15 cellular contexts compared by ENCODE assay signal in genomic region chr7:120089968-120090367, GRCh38.
DNase-seq lines count a peak whose midpoint lies in the region; ATAC-seq and TF ChIP-seq lines count a peak whose summit lies in the region.
"Had no signal": no experiment of that assay in that cellular context is flagged by ENCODE, and none has a peak within 500 bp of the region (broad histone marks: within the 10 kb centered on the region; RNA-seq: fewer than 3 reads in every experiment).

No MANE protein-coding gene starts in this region.

- no peak for TF ChIP-seq POLR2A in gastroesophageal sphincter (IDR thresholded peaks at IDR 0.05)

- H3K36me3 ChIP-seq in gastroesophageal sphincter = no peaks in the 10 kb centered on the region
- H3K36me3 ChIP-seq: SJSA1 had no signal

- no peaks in the 10 kb centered on the region for H3K27me3 Mint-ChIP-seq in activated CD4-positive, alpha-beta T cell treated with anti-CD3 and anti-CD28 coated beads for 36 hours
- H3K27me3 Mint-ChIP-seq: stimulated activated naive B cell treated with anti-CD40 and anti-IgM and Interleukin-4, amounts not matched to agents 10 μg/mL and 1 μg/mL and 100 μg/mL, for 72 hours had no signal

- H3K27ac ChIP-seq in gastroesophageal sphincter = no peak overlapping the region
- H3K27ac ChIP-seq: SJSA1 had no signal

- no peak for TF ChIP-seq EP300 in gastroesophageal sphincter (IDR thresholded peaks at IDR 0.05)

- POLR2A ChIA-PET in activated CD4-positive, alpha-beta T cell treated with anti-CD3 and anti-CD28 coated beads for 36 hours (lab: Charles Lee) = no interaction called here

- ATAC-seq in gastroesophageal sphincter (no peak), HG03354 (IDR thresholded peaks at IDR 0.05; ENCODE audit: poor library complexity, severe bottlenecking, unreplicated experiment) (no peak)
- ATAC-seq in activated CD4-positive, alpha-beta T cell treated with anti-CD3 and anti-CD28 coated beads for 36 hours = no peak
- ATAC-seq: CD8-positive, alpha-beta T cell; stimulated activated naive B cell treated with anti-CD40 and anti-IgM and Interleukin-4, amounts not matched to agents 10 μg/mL and 1 μg/mL and 100 μg/mL, for 72 hours had no signal

- H3K4me1 Mint-ChIP-seq in activated CD4-positive, alpha-beta T cell treated with anti-CD3 and anti-CD28 coated beads for 36 hours = no peaks in the 10 kb centered on the region
- H3K4me1 Mint-ChIP-seq: nephron progenitor cell; stimulated activated naive B cell treated with anti-CD40 and anti-IgM and Interleukin-4, amounts not matched to agents 10 μg/mL and 1 μg/mL and 100 μg/mL, for 72 hours had no signal

- no peak overlapping the region for H3K4me3 Mint-ChIP-seq in activated CD4-positive, alpha-beta T cell treated with anti-CD3 and anti-CD28 coated beads for 36 hours
- H3K4me3 Mint-ChIP-seq: activated naive CD4-positive, alpha-beta T cell treated with anti-CD3 and anti-CD28 coated beads for 36 hours; CD8-positive, alpha-beta T cell; nephron progenitor cell; stimulated activated naive B cell treated with anti-CD40 and anti-IgM and Interleukin-4, amounts not matched to agents 10 μg/mL and 1 μg/mL and 100 μg/mL, for 72 hours had no signal

- no peaks in the 10 kb centered on the region for H3K9me3 ChIP-seq in gastroesophageal sphincter
- H3K9me3 ChIP-seq: SJSA1 had no signal

- intact Hi-C loops in activated CD4-positive, alpha-beta T cell treated with anti-CD3 and anti-CD28 coated beads for 36 hours (cut with DNase I, micrococcal nuclease) = no loop called here

- H3K36me3 Mint-ChIP-seq in activated CD4-positive, alpha-beta T cell treated with anti-CD3 and anti-CD28 coated beads for 36 hours (ENCODE audit: low read depth) = no peaks in the 10 kb centered on the region
- H3K36me3 Mint-ChIP-seq: CD8-positive, alpha-beta T cell; stimulated activated naive B cell treated with anti-CD40 and anti-IgM and Interleukin-4, amounts not matched to agents 10 μg/mL and 1 μg/mL and 100 μg/mL, for 72 hours had no signal

- peaks cover 2% of the 10 kb centered on the region for H3K9me3 Mint-ChIP-seq in activated CD4-positive, alpha-beta T cell treated with anti-CD3 and anti-CD28 coated beads for 36 hours (ENCODE audit: low read depth)
- H3K9me3 Mint-ChIP-seq: nephron progenitor cell; stimulated activated naive B cell treated with anti-CD40 and anti-IgM and Interleukin-4, amounts not matched to agents 10 μg/mL and 1 μg/mL and 100 μg/mL, for 72 hours had no signal

- no peaks in the 10 kb centered on the region for H3K4me1 ChIP-seq in gastroesophageal sphincter
- H3K4me1 ChIP-seq: SJSA1 had no signal

- peak; percentile 26 for DNase-seq in AG10803 (ENCODE audit: low read depth)
- DNase-seq in HCEC 1CT = peak; percentile 2
- peak; percentile 85 for DNase-seq in RPMI7951 (ENCODE audit: low read depth)
- peak; percentile 66 for DNase-seq in fibroblast of the aortic adventitia (ENCODE audit: low read depth)
- DNase-seq in GM19240 (ENCODE audit: insufficient read length, low spot score) = no peak
- DNase-seq in activated CD4-positive, alpha-beta T cell treated with anti-CD3 and anti-CD28 coated beads for 36 hours = no peak
- DNase-seq: activated CD4-positive, alpha-beta T cell treated with anti-CD3 and anti-CD28 coated beads, Interleukin-2, amount 50 U/mL, for 1 hour; activated naive CD4-positive, alpha-beta T cell treated with anti-CD3 and anti-CD28 coated beads for 36 hours; CD8-positive, alpha-beta T cell; effector CD4-positive, alpha-beta T cell; nephron progenitor cell; stimulated activated naive B cell treated with anti-CD40 and anti-IgM and Interleukin-4, amounts not matched to agents 10 μg/mL and 1 μg/mL and 100 μg/mL, for 72 hours had no signal

- no peak overlapping the region for H3K27ac Mint-ChIP-seq in activated CD4-positive, alpha-beta T cell treated with anti-CD3 and anti-CD28 coated beads for 36 hours
- H3K27ac Mint-ChIP-seq: activated naive CD4-positive, alpha-beta T cell treated with anti-CD3 and anti-CD28 coated beads for 36 hours; CD8-positive, alpha-beta T cell; nephron progenitor cell; stimulated activated naive B cell treated with anti-CD40 and anti-IgM and Interleukin-4, amounts not matched to agents 10 μg/mL and 1 μg/mL and 100 μg/mL, for 72 hours had no signal

- TF ChIP-seq CTCF in AG10803 (conservative IDR thresholded peaks at IDR 0.05; ENCODE audit: low read length) = peak; percentile 41
- peak; percentile 36 for TF ChIP-seq CTCF in fibroblast of the aortic adventitia (IDR thresholded peaks at IDR 0.05; ENCODE audit: insufficient read depth, low read length)
- no peak for TF ChIP-seq CTCF in gastroesophageal sphincter (IDR thresholded peaks at IDR 0.05)

- CTCF ChIA-PET in activated CD4-positive, alpha-beta T cell treated with anti-CD3 and anti-CD28 coated beads for 36 hours (lab: Charles Lee) = no interaction called here

- 70 to 71% methylated on average over 4 of the region's 4 CpGs for WGBS in gastroesophageal sphincter (ENCODE audit: low coverage in 1 of 2), 2 donors

- H3K4me3 ChIP-seq in AG10803 (ENCODE audit: low read length) (no peak overlapping the region), fibroblast of the aortic adventitia (ENCODE audit: low read depth, low read length) (no peak overlapping the region), gastroesophageal sphincter (no peak overlapping the region)
- H3K4me3 ChIP-seq: SJSA1 had no signal

- H3K27me3 ChIP-seq in gastroesophageal sphincter = no peaks in the 10 kb centered on the region
- H3K27me3 ChIP-seq: SJSA1 had no signal

Comparison
In these comparisons a context has a peak if more than half of its experiments do, and no peak if none do; other contexts are left out.
1. DNase-seq: peak in AG10803 (single experiment), HCEC 1CT (single experiment), RPMI7951 (single experiment) and fibroblast of the aortic adventitia (single experiment); none in GM19240 (single experiment) and activated CD4-positive, alpha-beta T cell treated with anti-CD3 and anti-CD28 coated beads for 36 hours (single experiment).
2. CTCF ChIP-seq: peak in AG10803 (single experiment) and fibroblast of the aortic adventitia (single experiment); none in gastroesophageal sphincter (0 of 4).